ENCODE assay signal across 9 cellular contexts in the genomic region with DNA sequence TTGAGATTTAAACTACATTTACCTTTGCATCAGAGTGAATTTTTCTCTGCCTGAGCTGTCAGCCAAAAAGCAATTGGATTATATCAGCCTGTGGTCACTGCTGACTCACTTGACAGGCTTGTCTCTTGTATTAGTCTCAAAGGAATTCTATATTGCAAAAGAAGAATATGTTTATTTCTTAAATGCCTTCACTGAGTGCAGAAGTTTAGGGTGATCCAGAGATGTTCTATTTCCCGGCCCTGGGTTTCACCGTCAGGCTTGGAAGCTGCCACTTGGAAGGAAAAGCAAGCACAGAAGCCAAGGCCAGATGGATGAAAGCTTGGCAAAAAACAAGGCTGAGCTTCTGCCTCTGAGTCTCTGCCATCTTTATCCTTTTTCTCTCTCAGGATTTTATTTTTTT.
DNase-seq lines count a peak whose midpoint lies in the region; ATAC-seq and TF ChIP-seq lines count a peak whose summit lies in the region.
"Had no signal": no experiment of that assay in that cellular context is flagged by ENCODE, and none has a peak within 500 bp of the region (broad histone marks: within the 10 kb centered on the region; RNA-seq: fewer than 3 reads in every experiment).

No MANE protein-coding gene starts in this region.

- no peaks in the 10 kb centered on the region for H3K4me1 ChIP-seq in breast epithelium
- peaks cover 24% of the 10 kb centered on the region for H3K4me1 ChIP-seq in vagina

- peak overlapping the region; percentile 11 for H3K27ac Mint-ChIP-seq in MCF 10A (ENCODE audit: low read depth, unreplicated experiment)

- CTCF ChIA-PET in MCF 10A (lab: Yijun Ruan, JAX): interaction anchor here (0.6 to 1.3 kb wide), 3 partner anchors 76 to 192 kb away, joined by 3 to 5 read pairs (median 3); no protein-coding TSS in a partner anchor

- H3K4me3 Mint-ChIP-seq in MCF 10A (ENCODE audit: unreplicated experiment): no peak overlapping the region
- H3K4me3 Mint-ChIP-seq: nephron had no signal

- POLR2A ChIA-PET in MCF 10A (lab: Yijun Ruan, JAX): interaction anchor here (0.6 to 3.5 kb wide), 12 partner anchors 10 to 564 kb away, joined by 3 to 36 read pairs (median 4); a partner anchor contains a TSS

- no peak for TF ChIP-seq CTCF in MCF 10A (IDR thresholded peaks at IDR 0.05; ENCODE audit: unreplicated experiment)
- TF ChIP-seq CTCF in breast epithelium (IDR thresholded peaks at IDR 0.05): no peak
- TF ChIP-seq CTCF in vagina (IDR thresholded peaks at IDR 0.05): no peak

- no peak for TF ChIP-seq POLR2A in breast epithelium (IDR thresholded peaks at IDR 0.05)
- no peak for TF ChIP-seq POLR2A in vagina (IDR thresholded peaks at IDR 0.05)

- H3K4me1 Mint-ChIP-seq in MCF 10A (ENCODE audit: insufficient read depth, unreplicated experiment): peaks cover 27% of the 10 kb centered on the region

- H3K9me3 ChIP-seq in breast epithelium (no peaks in the 10 kb centered on the region), vagina (no peaks in the 10 kb centered on the region)

- intact Hi-C loops in MCF 10A (cut with micrococcal nuclease): loop anchor here (1.0 to 2.0 kb wide), 3 partner anchors 96 to 186 kb away; no protein-coding TSS in a partner anchor
- intact Hi-C loops in breast epithelium (cut with DNase I; ENCODE audit: low total_unique reads): no loop called here
- intact Hi-C loops in vagina (cut with DNase I): no loop called here

- no TSS peak for BruUV-seq in MCF 10A (replicated peaks; lab: Mats Ljungman, UMichigan)

- H3K9me3 Mint-ChIP-seq in MCF 10A (ENCODE audit: unreplicated experiment): no peaks in the 10 kb centered on the region
- H3K9me3 Mint-ChIP-seq: nephron had no signal

- no peaks in the 10 kb centered on the region for H3K36me3 ChIP-seq in breast epithelium
- peaks cover 5% of the 10 kb centered on the region in 2 donors for H3K36me3 ChIP-seq in vagina

- H3K27ac ChIP-seq in breast epithelium: peak overlapping the region in 1 of 2 donors; percentile 8
- peak overlapping the region; percentile 30 for H3K27ac ChIP-seq in vagina

- DNase-seq in MCF 10A (ENCODE audit: unreplicated experiment) (peak; percentile 76), breast epithelium (ENCODE audit: low spot score in 2 of 2) (no peak), cerebellar nuclear complex (lab: John Stamatoyannopoulos, UW) (peak; percentile 47 to 90), medulla oblongata (ENCODE audit: extremely low spot score) (peak; percentile 68), vagina (ENCODE audit: extremely low spot score in 2 of 2) (peak in 1 of 2 donors; percentile 92), NCI-H69 (lab: John Stamatoyannopoulos, UW) (no peak)

- H3K36me3 Mint-ChIP-seq in MCF 10A (ENCODE audit: insufficient read depth, unreplicated experiment): peaks cover 6% of the 10 kb centered on the region

- ATAC-seq in GM19328 (IDR thresholded peaks at IDR 0.05; ENCODE audit: unreplicated experiment) (no peak), HG03159 (IDR thresholded peaks at IDR 0.05; ENCODE audit: unreplicated experiment) (no peak)

- H3K27me3 ChIP-seq in breast epithelium: no peaks in the 10 kb centered on the region
- no peaks in the 10 kb centered on the region for H3K27me3 ChIP-seq in vagina

- H3K27me3 Mint-ChIP-seq in MCF 10A (ENCODE audit: insufficient read depth, unreplicated experiment): no peaks in the 10 kb centered on the region

- H3K4me3 ChIP-seq in breast epithelium (no peak overlapping the region), vagina (no peak overlapping the region)

Comparison
In these comparisons a context has a peak if more than half of its experiments do, and no peak if none do; other contexts are left out.
1. DNase-seq: peak in MCF 10A (single experiment), cerebellar nuclear complex (2 of 2) and medulla oblongata (single experiment); none in breast epithelium (0 of 2) and NCI-H69 (single experiment).